ENCODE assay signal across 8 cellular contexts in the genomic region with DNA sequence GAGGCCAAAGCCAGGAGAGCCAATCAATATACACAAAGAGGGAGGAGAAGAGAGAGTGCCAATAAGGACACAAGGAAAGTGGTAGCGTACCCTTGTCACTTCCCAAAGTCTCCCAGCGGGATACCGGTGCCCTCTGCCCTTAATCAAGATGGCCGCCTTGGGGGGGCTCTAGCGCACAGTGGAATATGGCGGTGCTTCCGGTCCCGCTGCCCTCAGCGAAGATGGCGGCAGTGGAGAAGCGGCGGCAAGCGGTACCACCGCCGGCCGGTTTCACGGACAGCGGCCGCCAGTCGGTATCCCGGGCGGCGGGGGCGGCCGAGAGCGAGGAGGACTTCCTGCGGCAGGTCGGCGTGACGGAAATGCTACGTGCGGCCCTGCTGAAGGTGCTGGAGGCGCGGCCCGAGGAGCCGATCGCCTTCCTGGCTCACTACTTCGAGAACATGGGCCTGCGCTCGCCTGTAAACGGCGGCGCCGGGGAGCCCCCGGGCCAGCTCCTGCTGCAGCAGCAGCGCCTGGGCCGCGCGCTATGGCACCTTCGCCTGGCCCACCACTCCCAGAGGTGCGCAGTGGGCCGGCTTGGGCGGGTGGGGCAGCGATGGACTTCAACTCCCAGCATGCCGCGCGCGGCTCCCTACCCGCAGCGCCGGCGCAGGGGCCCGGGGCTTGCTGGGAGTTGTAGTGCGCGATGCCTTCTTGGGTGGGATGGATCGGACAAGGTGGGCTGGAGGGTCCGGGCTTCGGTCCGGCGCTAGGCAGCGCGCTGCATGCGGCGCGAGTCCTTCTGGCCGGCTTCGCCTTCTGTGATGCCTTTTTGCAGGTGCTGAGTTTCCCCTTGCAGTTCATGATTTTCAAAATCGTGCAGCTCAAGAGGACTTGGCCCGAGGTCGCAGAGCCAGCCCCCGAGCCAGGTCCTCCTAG.
DNase-seq lines count a peak whose midpoint lies in the region; ATAC-seq, FAIRE-seq and TF ChIP-seq lines count a peak whose summit lies in the region.

A gene with protein sequence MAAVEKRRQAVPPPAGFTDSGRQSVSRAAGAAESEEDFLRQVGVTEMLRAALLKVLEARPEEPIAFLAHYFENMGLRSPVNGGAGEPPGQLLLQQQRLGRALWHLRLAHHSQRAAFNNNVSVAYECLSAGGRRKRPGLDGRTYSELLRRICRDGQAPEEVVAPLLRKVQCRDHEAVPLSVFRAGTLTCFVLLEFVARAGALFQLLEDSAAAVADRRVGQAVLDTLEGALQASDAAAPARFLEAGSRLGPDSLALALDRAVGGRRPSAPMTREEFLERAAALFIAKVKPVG (plus strand): TSS at position 212 of the 918 bp plus-strand sequence. CDS start 10 bp downstream, at position 222.

- DNase-seq in GM18507 (ENCODE audit: extremely low spot score, insufficient read length, low read depth) (peak; percentile 60), NCI-H2171 (lab: John Stamatoyannopoulos, UW) (peak; percentile 100), caudate nucleus (lab: John Stamatoyannopoulos, UW) (peak in 60 of 61 donors; percentile 26 to 100 (median 81)), islet precursor cell (peak; percentile 99)
- DNase-seq in activated CD4-positive, CD25-positive, alpha-beta regulatory T cell (lab: John Stamatoyannopoulos, UW), result peak; percentile 79 to 83 (median 82)
- peak; percentile 81 for DNase-seq in stimulated activated CD4-positive, alpha-beta T cell treated with anti-CD3 and anti-CD28 coated beads, Interleukin-12 subunit alpha, Interleukin-12 subunit beta, amount 100 ng/mL, for 4 hours

- peak; percentile 82 for FAIRE-seq in GM18507 (lab: Jason Lieb, UNC)

- no peak for TF ChIP-seq CTCF in 22Rv1 (IDR thresholded peaks at IDR 0.05)

- ATAC-seq in HG02970 (IDR thresholded peaks at IDR 0.05; ENCODE audit: low FRiP score, unreplicated experiment), result peak; percentile 63

- H3K27ac ChIP-seq in 22Rv1 (peak within 1 kb of the TSS; percentile 94), caudate nucleus (ENCODE audit: low read depth, low read length) (peak within 1 kb of the TSS; percentile 98)

Comparison
In these comparisons a context has a peak if more than half of its experiments do, and no peak if none do; other contexts are left out.
1. Peak in every context shown above with its lines: DNase-seq, ATAC-seq and H3K27ac ChIP-seq.